In the genomic region with DNA sequence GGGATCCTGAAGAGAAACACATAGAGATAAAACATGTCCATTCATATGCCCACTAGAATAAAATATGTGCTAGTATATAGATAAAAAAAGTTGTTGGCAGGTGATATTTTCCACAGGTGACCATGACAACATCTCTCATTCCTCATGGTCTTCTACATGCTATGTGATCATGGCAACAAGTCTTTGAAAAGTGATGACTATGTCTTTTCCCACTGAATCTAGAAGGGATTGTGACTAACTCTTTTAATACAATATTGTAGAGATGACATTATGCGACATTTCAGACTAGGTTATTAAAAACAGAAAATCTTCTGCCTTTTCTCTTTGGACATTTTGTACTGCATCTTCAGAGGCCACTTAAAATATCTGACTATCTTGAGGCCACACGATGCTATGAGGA, we compare ENCODE assay signal across 31 cellular contexts.
"Had no signal": no experiment of that assay in that cellular context is flagged by ENCODE, and none has a peak within 500 bp of the region (broad histone marks: within the 10 kb centered on the region; RNA-seq: fewer than 3 reads in every experiment).

No MANE protein-coding gene starts in this region.

- H3K9ac ChIP-seq: neural progenitor cell, parathyroid adenoma had no signal

- H3K27ac ChIP-seq: neural progenitor cell, ovary, parathyroid adenoma, psoas muscle, skin epidermis, spleen, suprapubic skin, testis, tibial artery, transverse colon, upper lobe of right lung, uterus had no signal

- H3K4me1 Mint-ChIP-seq: naive thymus-derived CD8-positive, alpha-beta T cell; nephron; neural progenitor cell; stimulated activated memory B cell treated with anti-CD40 and anti-IgM and Interleukin-4, amounts not matched to agents 10 μg/mL and 1 μg/mL and 100 μg/mL, for 72 hours; stimulated activated naive CD8-positive, alpha-beta T cell treated with anti-CD3 and anti-CD28 coated beads, Interleukin-15, amount 100 ng/mL, for 72 hours had no signal

- ATAC-seq: naive thymus-derived CD8-positive, alpha-beta T cell; psoas muscle; right cardiac atrium; sciatic nerve; stimulated activated memory B cell treated with anti-CD40 and anti-IgM and Interleukin-4, amounts not matched to agents 10 μg/mL and 1 μg/mL and 100 μg/mL, for 72 hours; stimulated activated naive CD8-positive, alpha-beta T cell treated with anti-CD3 and anti-CD28 coated beads, Interleukin-15, amount 100 ng/mL, for 72 hours; stimulated activated naive CD8-positive, alpha-beta T cell treated with anti-CD3 and anti-CD28 coated beads, Interleukin-15, Interleukin-2, amounts not matched to agents 100 U/mL and 50 U/mL, for 24 hours; upper lobe of right lung had no signal

- H3K79me2 ChIP-seq: parathyroid adenoma had no signal

- H3K9me3 Mint-ChIP-seq: nephron; neural progenitor cell; stimulated activated memory B cell treated with anti-CD40 and anti-IgM and Interleukin-4, amounts not matched to agents 10 μg/mL and 1 μg/mL and 100 μg/mL, for 72 hours; type B pancreatic cell had no signal

- H2AFZ ChIP-seq: neural progenitor cell, parathyroid adenoma had no signal

- H3K36me3 ChIP-seq: neural progenitor cell, ovary, spleen, suprapubic skin, tibial artery, transverse colon, upper lobe of right lung, uterus had no signal

- H3K4me1 ChIP-seq: parathyroid adenoma, psoas muscle, spleen, suprapubic skin, testis, tibial artery, transverse colon, upper lobe of right lung, uterus had no signal

- H3K4me2 ChIP-seq: neural progenitor cell, smooth muscle cell had no signal

- H3K4me3 Mint-ChIP-seq: naive thymus-derived CD8-positive, alpha-beta T cell; nephron; neural progenitor cell; stimulated activated memory B cell treated with anti-CD40 and anti-IgM and Interleukin-4, amounts not matched to agents 10 μg/mL and 1 μg/mL and 100 μg/mL, for 72 hours; stimulated activated naive CD8-positive, alpha-beta T cell treated with anti-CD3 and anti-CD28 coated beads, Interleukin-15, amount 100 ng/mL, for 72 hours; type B pancreatic cell had no signal

- H3K27me3 ChIP-seq: neural progenitor cell, ovary, spleen, suprapubic skin, testis, tibial artery, transverse colon, upper lobe of right lung, uterus had no signal

- H3K9me3 ChIP-seq: ovary, psoas muscle, suprapubic skin, testis, tibial artery, transverse colon, upper lobe of right lung, uterus had no signal

- H3K27ac Mint-ChIP-seq: naive thymus-derived CD8-positive, alpha-beta T cell; nephron; neural progenitor cell; progenitor cell of endocrine pancreas; stimulated activated memory B cell treated with anti-CD40 and anti-IgM and Interleukin-4, amounts not matched to agents 10 μg/mL and 1 μg/mL and 100 μg/mL, for 72 hours; stimulated activated naive CD8-positive, alpha-beta T cell treated with anti-CD3 and anti-CD28 coated beads, Interleukin-15, amount 100 ng/mL, for 72 hours; type B pancreatic cell had no signal

- DNase-seq: naive thymus-derived CD8-positive, alpha-beta T cell; occipital lobe; ovary; posterior cingulate gyrus; psoas muscle; right cardiac atrium; spleen; stimulated activated CD4-positive, alpha-beta T cell treated with anti-CD3 and anti-CD28 coated beads, Interleukin-12 subunit alpha, Interleukin-12 subunit beta, amount 100 ng/mL, for 4 hours; stimulated activated CD4-positive, alpha-beta T cell treated with anti-CD3 and anti-CD28 coated beads, Interleukin-1b, Interleukin-23, amount 100 ng/mL, for 48 hours; stimulated activated CD4-positive, alpha-beta T cell treated with anti-CD3 and anti-CD28 coated beads, Interleukin-4, amount 100 ng/mL, for 1 hour; stimulated activated CD4-positive, alpha-beta T cell treated with anti-CD3 and anti-CD28 coated beads, Interleukin-4, amount 100 ng/mL, for 4 hours; stimulated activated CD8-positive, alpha-beta memory T cell treated with anti-CD3 and anti-CD28 coated beads, Interleukin-4, amount 100 ng/mL, for 48 hours; stimulated activated naive CD4-positive, alpha-beta T cell; stimulated activated naive CD8-positive, alpha-beta T cell treated with anti-CD3 and anti-CD28 coated beads, Interleukin-15, amount 100 ng/mL, for 72 hours; stimulated activated naive CD8-positive, alpha-beta T cell treated with anti-CD3 and anti-CD28 coated beads, Interleukin-15, Interleukin-2, amounts not matched to agents 100 U/mL and 50 U/mL, for 24 hours; substantia nigra; testis; tibial artery; transverse colon; upper lobe of right lung; uterus had no signal

- H3K4me3 ChIP-seq: neural progenitor cell, ovary, psoas muscle, skin epidermis, smooth muscle cell, spleen, suprapubic skin, testis, tibial artery, transverse colon, upper lobe of right lung, uterus had no signal

- H3K36me3 Mint-ChIP-seq: naive thymus-derived CD8-positive, alpha-beta T cell; neural progenitor cell; stimulated activated memory B cell treated with anti-CD40 and anti-IgM and Interleukin-4, amounts not matched to agents 10 μg/mL and 1 μg/mL and 100 μg/mL, for 72 hours; type B pancreatic cell had no signal

- H3K27me3 Mint-ChIP-seq: naive thymus-derived CD8-positive, alpha-beta T cell; stimulated activated memory B cell treated with anti-CD40 and anti-IgM and Interleukin-4, amounts not matched to agents 10 μg/mL and 1 μg/mL and 100 μg/mL, for 72 hours; stimulated activated naive CD8-positive, alpha-beta T cell treated with anti-CD3 and anti-CD28 coated beads, Interleukin-15, amount 100 ng/mL, for 72 hours; type B pancreatic cell had no signal
